ENCODE assay signal across 8 cellular contexts in the genomic region with DNA sequence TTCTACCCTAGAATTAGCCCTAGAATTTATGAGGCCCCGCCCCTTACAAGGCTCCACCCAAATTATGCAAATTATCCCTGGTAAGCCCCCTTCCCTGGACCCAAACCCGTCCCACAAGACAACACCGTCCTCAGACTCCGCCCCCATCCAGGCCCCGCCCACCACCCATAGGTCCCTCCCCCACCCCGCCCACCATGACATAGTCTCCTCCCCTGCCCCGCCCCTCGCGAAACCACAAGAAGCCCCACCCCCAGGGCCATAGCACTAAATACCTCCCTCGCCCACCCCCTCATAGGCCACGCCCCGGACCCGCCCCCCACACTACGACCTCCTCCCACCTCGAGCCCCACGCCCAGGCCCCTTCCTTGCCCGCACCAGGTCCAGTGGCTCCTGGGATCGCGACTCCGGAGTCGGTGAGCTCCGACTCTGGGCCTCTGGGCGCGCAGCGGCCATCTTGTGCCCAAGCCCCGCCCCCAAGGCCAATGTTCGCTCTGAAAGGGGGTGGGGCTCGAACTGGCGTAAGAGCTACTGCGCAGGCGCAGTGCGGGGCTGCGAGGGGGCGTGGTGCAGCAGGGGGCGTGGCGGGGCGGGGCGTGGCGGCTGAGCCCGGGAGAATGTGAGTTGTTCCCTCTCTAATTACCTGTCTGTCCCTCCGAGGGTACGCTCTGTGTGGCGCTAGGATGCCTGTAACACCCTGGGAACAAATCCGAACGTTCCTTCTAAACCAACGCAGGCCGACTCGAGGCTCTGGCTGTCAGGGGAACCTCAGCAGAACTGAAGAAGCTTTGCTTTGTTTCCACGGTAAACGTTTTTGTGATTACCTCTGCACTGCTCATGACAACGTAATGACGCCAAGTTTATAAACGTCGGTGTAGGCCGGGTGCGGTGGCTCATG. TPM values are rescaled to one million over a fixed set of nuclear protein-coding genes. Genes with fewer than 3 reads are reported as not detected.
A peak's percentile ranks its signal among the peaks of the same experiment; 100 is the strongest.
DNase-seq lines count a peak whose midpoint lies in the region; TF ChIP-seq lines count a peak whose summit lies in the region.

Gene ZNF784, minus strand, starts transcription at position 458 of the 895 bp plus-strand sequence. Its CDS starts 5 bp downstream, at position 453.

- peak within 1 kb of the TSS; percentile 88 for H4K12ac ChIP-seq in trophoblast cell (ENCODE audit: low read depth, low read length)

- H3K79me1 ChIP-seq in trophoblast cell (ENCODE audit: low read length), result peaks cover 5% of the 10 kb centered on the region

- H4K91ac ChIP-seq in trophoblast cell (ENCODE audit: low read depth, low read length), result peak within 1 kb of the TSS; percentile 90

- H3K9me3 ChIP-seq in Caco-2, result 0 out of 2 replicates have a peak, but pooled peaks cover 6% of the 10 kb centered on the region
- H3K9me3 ChIP-seq in adipocyte (ENCODE audit: control insufficient read depth, low read length), result no peaks in the 10 kb centered on the region
- H3K9me3 ChIP-seq in trophoblast cell (ENCODE audit: insufficient read depth, low read depth, low read length), result peaks cover 7% of the 10 kb centered on the region
- H3K9me3 ChIP-seq in thyroid gland, result no peaks in the 10 kb centered on the region

- H2AFZ ChIP-seq in trophoblast cell (ENCODE audit: insufficient read depth, low read length, poor library complexity), result peak within 1 kb of the TSS; percentile 88

- WGBS in trophoblast cell (ENCODE audit: extremely low coverage, insufficient coverage, insufficient read length), result no CpG with 5 or more reads among the region's 56 CpGs
- 0 to 2% methylated on average over 39 to 43 of the region's 56 CpGs for WGBS in thyroid gland, 2 donors

- peaks cover 7% of the 10 kb centered on the region for H3K4me1 Mint-ChIP-seq in Caco-2 (ENCODE audit: low read depth, unreplicated experiment)

- H2AK5ac ChIP-seq in trophoblast cell (ENCODE audit: low read length), result no peak within 1 kb of the TSS

- POLR2A ChIA-PET in Caco-2 (lab: Charles Lee), result interaction anchor here (0.5 to 1.5 kb wide), 15 partner anchors 8 to 322 kb away, joined by 3 to 18 read pairs (median 4); partner anchors contain the start of genes FIZ1, ISOC2, KMT5C and UBE2S

- peak within 1 kb of the TSS; percentile 79 for H3K18ac ChIP-seq in trophoblast cell (ENCODE audit: low read length)

- DNase-seq in Caco-2, result peak; percentile 94 to 97
- peak; percentile 95 for DNase-seq in H4 (ENCODE audit: low spot score)
- peak; percentile 98 for DNase-seq in NCI-H1436 (lab: John Stamatoyannopoulos, UW)
- DNase-seq in SW480 (ENCODE audit: low spot score), result peak; percentile 93
- DNase-seq in adipocyte (ENCODE audit: low read depth), result peak; percentile 98
- DNase-seq in cardiac septum (ENCODE audit: low spot score), result peak; percentile 97
- DNase-seq in trophoblast cell, result peak; percentile 93 to 98
- peak; percentile 89 to 92 for DNase-seq in thyroid gland

- H3K14ac ChIP-seq in trophoblast cell (ENCODE audit: low read length), result peak within 1 kb of the TSS; percentile 69

- H3K9ac ChIP-seq in adipocyte (ENCODE audit: low read length), result peak within 1 kb of the TSS; percentile 80
- peak within 1 kb of the TSS; percentile 87 for H3K9ac ChIP-seq in trophoblast cell (ENCODE audit: low read length)

- no peaks in the 10 kb centered on the region for H3K27me3 ChIP-seq in Caco-2 (replicated peaks; ENCODE audit: control insufficient read depth, insufficient read depth, low read length)
- no peaks in the 10 kb centered on the region for H3K27me3 ChIP-seq in adipocyte (replicated peaks; ENCODE audit: control insufficient read depth, insufficient read depth, low read length)
- no peaks in the 10 kb centered on the region for H3K27me3 ChIP-seq in trophoblast cell (ENCODE audit: insufficient read depth, low read length)
- no peaks in the 10 kb centered on the region for H3K27me3 ChIP-seq in thyroid gland

- H3K4me3 Mint-ChIP-seq in Caco-2 (ENCODE audit: unreplicated experiment), result peak within 1 kb of the TSS; percentile 73

- peak in 1 of 2 donors; percentile 72 for TF ChIP-seq POLR2A in thyroid gland (IDR thresholded peaks at IDR 0.05)

- intact Hi-C loops in Caco-2 (cut with micrococcal nuclease; ENCODE audit: unreplicated experiment) (loop anchor here (1.0 to 2.0 kb wide), 3 partner anchors 18 to 44 kb away; partner anchors contain the start of genes FIZ1 and ZNF579), cardiac septum (cut with DNase I) (no loop called here), thyroid gland (cut with DNase I) (loop anchor here (10.0 kb wide), 1 partner anchor 480 kb away; the partner anchor contains the start of gene TNNT1)

- H3K4me1 ChIP-seq in Caco-2 (no peaks in the 10 kb centered on the region), adipocyte (ENCODE audit: control insufficient read depth, insufficient read depth, low read length) (peaks cover 22% of the 10 kb centered on the region), trophoblast cell (ENCODE audit: control insufficient read depth in 1 of 2, insufficient read depth in 2 of 2, low read length in 2 of 2) (peaks cover 3% of the 10 kb centered on the region in 2 experiments), thyroid gland (peaks cover 0 to 5% of the 10 kb centered on the region in 2 donors)

- H3K9me3 Mint-ChIP-seq in Caco-2 (ENCODE audit: unreplicated experiment), result no peaks in the 10 kb centered on the region

- no peak within 1 kb of the TSS for H2BK12ac ChIP-seq in trophoblast cell (ENCODE audit: low read length)

- peak within 1 kb of the TSS; percentile 37 for H3K4ac ChIP-seq in trophoblast cell (ENCODE audit: low read depth, low read length)

- peak within 1 kb of the TSS; percentile 85 for H3K27ac Mint-ChIP-seq in Caco-2 (ENCODE audit: unreplicated experiment)

- H4K8ac ChIP-seq in trophoblast cell (ENCODE audit: low read depth, low read length), result peak within 1 kb of the TSS; percentile 90

- H3K79me2 ChIP-seq in trophoblast cell (ENCODE audit: control insufficient read depth, insufficient read depth, low read length, poor library complexity), result peaks cover 5% of the 10 kb centered on the region

- H3K27ac ChIP-seq in trophoblast cell (ENCODE audit: low read depth, low read length) (peak within 1 kb of the TSS; percentile 92), thyroid gland (peak within 1 kb of the TSS; percentile 93 to 98 (median 97))

- CTCF ChIA-PET in Caco-2 (lab: Charles Lee), result interaction anchor here (0.5 to 2.1 kb wide), 16 partner anchors 8 to 866 kb away, joined by 3 to 30 read pairs (median 4); partner anchors contain the start of genes KMT5C, TMEM238 and ZNF865

- peak within 1 kb of the TSS; percentile 74 for H3K4me3 ChIP-seq in Caco-2 (ENCODE audit: low read depth, low read length)
- H3K4me3 ChIP-seq in adipocyte (ENCODE audit: low read length), result peak within 1 kb of the TSS; percentile 77
- H3K4me3 ChIP-seq in trophoblast cell (ENCODE audit: low read depth, low read length), result peak within 1 kb of the TSS; percentile 91
- peak within 1 kb of the TSS in 1 of 3 donors; percentile 38 for H3K4me3 ChIP-seq in thyroid gland (replicated peaks in 1 of 3)

- no peak within 1 kb of the TSS for H3K23ac ChIP-seq in trophoblast cell (ENCODE audit: low read length)

- H2BK120ac ChIP-seq in trophoblast cell (ENCODE audit: insufficient read depth, low read length, poor library complexity), result peak within 1 kb of the TSS; percentile 71

- H3K4me2 ChIP-seq in trophoblast cell (ENCODE audit: low read length), result peak within 1 kb of the TSS; percentile 91

- peak within 1 kb of the TSS; percentile 89 for H2BK5ac ChIP-seq in trophoblast cell (ENCODE audit: low read depth, low read length, poor library complexity)

- H3K36me3 Mint-ChIP-seq in Caco-2 (ENCODE audit: insufficient read depth, unreplicated experiment), result peaks cover 31% of the 10 kb centered on the region

- no TSS peak for BruUV-seq in Caco-2 (replicated peaks; lab: Mats Ljungman, UMichigan)

- H3K27me3 Mint-ChIP-seq in Caco-2 (ENCODE audit: insufficient read depth, unreplicated experiment), result no peaks in the 10 kb centered on the region

- H3K36me3 ChIP-seq in Caco-2 (ENCODE audit: control insufficient read depth, insufficient read depth, low read length) (no peaks in the 10 kb centered on the region), adipocyte (ENCODE audit: control insufficient read depth, insufficient read depth, low read length, severe bottlenecking) (no peaks in the 10 kb centered on the region), trophoblast cell (ENCODE audit: control insufficient read depth in 1 of 2, insufficient read depth in 2 of 2, low read length in 2 of 2) (peaks cover 10 to 15% of the 10 kb centered on the region in 2 experiments), thyroid gland (no peaks in the 10 kb centered on the region)

- TF ChIP-seq CTCF in Caco-2 (IDR thresholded peaks at IDR 0.05; ENCODE audit: insufficient read depth in 1 of 2, low read depth in 1 of 2, low read length in 1 of 2, severe bottlenecking in 1 of 2, unreplicated experiment in 1 of 2) (no peak), thyroid gland (IDR thresholded peaks at IDR 0.05) (no peak)

RNA-seq across cellular contexts. Expression of gene ZNF784, which starts in this region (rescaled TPM):
- total RNA-seq in Caco-2 (2022) (8.5 and 10.2 TPM in 2 replicates), cardiac septum (10.9 TPM), thyroid gland (10 to 100 TPM in 1 of 4 donors, 1 to 10 TPM in 3; 5.1 to 10.0 (median 8.7) TPM)
- 5.2 and 7.2 TPM in 2 replicates for total RNA-seq in H4 (2014; rRNA removed; shearing (Covaris generic))
- polyA plus RNA-seq in trophoblast cell (2013), result 3.4 and 3.8 TPM in 2 replicates
